Comparison of ENCODE assay signal across 13 cellular contexts in the genomic region with DNA sequence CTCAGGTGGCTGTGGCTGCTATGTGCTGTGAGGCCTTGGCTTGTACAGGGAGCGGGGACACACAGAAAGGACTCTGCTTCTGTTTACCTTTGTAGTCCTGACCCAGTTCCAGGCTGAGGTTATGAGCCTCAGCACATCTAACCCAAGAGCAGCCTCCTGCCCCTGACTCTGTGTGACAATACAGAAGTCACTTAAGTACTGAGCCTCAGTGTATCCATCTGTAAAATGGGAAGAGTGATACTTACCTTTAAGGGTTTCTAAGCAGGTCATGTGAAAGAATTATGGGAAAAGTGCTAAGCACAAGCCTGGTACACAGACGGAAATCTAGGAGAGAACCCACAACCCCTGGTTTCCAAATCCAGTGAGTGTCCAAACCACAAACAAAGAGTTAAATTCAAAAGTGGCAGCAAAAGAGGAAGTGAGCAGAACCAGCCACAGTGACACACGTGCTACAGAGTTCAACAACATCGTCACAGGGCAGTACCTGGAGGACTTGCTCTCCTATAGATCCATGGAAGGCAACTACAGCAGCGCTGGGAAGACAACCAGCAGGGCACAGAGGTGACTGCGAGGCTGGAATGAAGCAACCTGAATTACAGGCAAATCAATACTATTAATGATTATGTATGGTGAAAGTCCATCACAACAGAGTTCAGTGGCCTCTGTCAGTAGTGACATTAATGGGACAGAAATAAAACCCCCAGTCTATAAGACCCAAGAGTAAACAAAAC. TPM values are rescaled to one million over a fixed set of nuclear protein-coding genes. Genes with fewer than 3 reads are reported as not detected.
A peak's percentile ranks its signal among the peaks of the same experiment; 100 is the strongest.
DNase-seq lines count a peak whose midpoint lies in the region; ATAC-seq and TF ChIP-seq lines count a peak whose summit lies in the region.
"Had no signal": no experiment of that assay in that cellular context is flagged by ENCODE, and none has a peak within 500 bp of the region (broad histone marks: within the 10 kb centered on the region; RNA-seq: fewer than 3 reads in every experiment).

No MANE protein-coding gene starts in this region.

- peaks cover 46% of the 10 kb centered on the region for H4K20me1 ChIP-seq in osteoblast (ENCODE audit: insufficient read depth, low read length)

- no peaks in the 10 kb centered on the region for H3K27me3 ChIP-seq in osteoblast (ENCODE audit: insufficient read depth, low read length)

- no peak overlapping the region for H3K4me3 ChIP-seq in osteoblast (ENCODE audit: insufficient read depth, low read length)

- intact Hi-C loops in sciatic nerve (cut with DNase I): no loop called here

- no peak overlapping the region for H2AFZ ChIP-seq in osteoblast (ENCODE audit: low read length)

- no peaks in the 10 kb centered on the region for H3K9me3 ChIP-seq in osteoblast (ENCODE audit: low read depth, low read length)

- H3K4me1 ChIP-seq in osteoblast (ENCODE audit: insufficient read depth, low read length): no peaks in the 10 kb centered on the region

- peaks cover 21% of the 10 kb centered on the region for H3K4me1 Mint-ChIP-seq in T-helper 2 cell treated with Interferon-gamma antibody and Interleukin-4, amounts not matched to agents 5 μg/mL and 100 μg/mL, for 36 hours (ENCODE audit: low read depth)

- H3K27ac Mint-ChIP-seq in T-helper 2 cell treated with Interferon-gamma antibody and Interleukin-4, amounts not matched to agents 5 μg/mL and 100 μg/mL, for 36 hours: peak overlapping the region; percentile 19
- H3K27ac Mint-ChIP-seq: activated CD4-positive, alpha-beta T cell treated with anti-CD3 and anti-CD28 coated beads for 36 hours had no signal

- H3K79me2 ChIP-seq in osteoblast (ENCODE audit: insufficient read depth, low read length): peaks cover 37% of the 10 kb centered on the region

- no peak for TF ChIP-seq CTCF in osteoblast (IDR thresholded peaks at IDR 0.05; ENCODE audit: extremely low read depth, low read depth, low read length)

- no peak overlapping the region for H3K4me3 Mint-ChIP-seq in T-helper 2 cell treated with Interferon-gamma antibody and Interleukin-4, amounts not matched to agents 5 μg/mL and 100 μg/mL, for 36 hours
- H3K4me3 Mint-ChIP-seq: activated CD4-positive, alpha-beta T cell treated with anti-CD3 and anti-CD28 coated beads for 36 hours; neural crest cell had no signal

- no peak overlapping the region for H3K27ac ChIP-seq in osteoblast (ENCODE audit: low read depth, low read length)

- peaks cover 35% of the 10 kb centered on the region for H3K36me3 ChIP-seq in osteoblast (ENCODE audit: insufficient read depth, low read length)

- DNase-seq in T-helper 2 cell treated with Interferon-gamma antibody and Interleukin-4, amounts not matched to agents 5 μg/mL and 100 μg/mL, for 36 hours (ENCODE audit: low spot score): no peak
- DNase-seq in T-helper 2 cell (no peak), SKM-1 (lab: John Stamatoyannopoulos, UW; ENCODE audit: unreplicated experiment) (peak; percentile 79), osteoblast (ENCODE audit: insufficient read length, low spot score, missing footprints) (peak; percentile 70), sciatic nerve (ENCODE audit: low spot score) (no peak), NCI-H2227 (lab: John Stamatoyannopoulos, UW; ENCODE audit: unreplicated experiment) (no peak), SHP77 treated with DMSO at 0.1 percent for 48 hours (lab: John Stamatoyannopoulos, UW) (no peak)
- DNase-seq: activated CD4-positive, alpha-beta T cell treated with anti-CD3 and anti-CD28 coated beads for 36 hours; glutamatergic neuron; NCI-H226 had no signal

- no peaks in the 10 kb centered on the region for H3K27me3 Mint-ChIP-seq in T-helper 2 cell treated with Interferon-gamma antibody and Interleukin-4, amounts not matched to agents 5 μg/mL and 100 μg/mL, for 36 hours (ENCODE audit: low read depth)
- H3K27me3 Mint-ChIP-seq: activated CD4-positive, alpha-beta T cell treated with anti-CD3 and anti-CD28 coated beads for 36 hours had no signal

- H3K4me2 ChIP-seq in osteoblast (ENCODE audit: insufficient read depth, low read length): no peak overlapping the region

- peak; percentile 60 for ATAC-seq in HG03045 (IDR thresholded peaks at IDR 0.05; ENCODE audit: unreplicated experiment)
- no peak for ATAC-seq in sciatic nerve
- ATAC-seq: activated CD4-positive, alpha-beta T cell treated with anti-CD3 and anti-CD28 coated beads for 36 hours had no signal

- H3K9me3 Mint-ChIP-seq in T-helper 2 cell treated with Interferon-gamma antibody and Interleukin-4, amounts not matched to agents 5 μg/mL and 100 μg/mL, for 36 hours: no peaks in the 10 kb centered on the region
- H3K9me3 Mint-ChIP-seq: neural crest cell had no signal

- peaks cover 35% of the 10 kb centered on the region for H3K36me3 Mint-ChIP-seq in T-helper 2 cell treated with Interferon-gamma antibody and Interleukin-4, amounts not matched to agents 5 μg/mL and 100 μg/mL, for 36 hours (ENCODE audit: low read depth)

RNA-seq across cellular contexts. Expression of gene TRIM26, which starts 12.5 kb away (rescaled TPM):
- total RNA-seq in osteoblast (20.6 and 29.3 TPM in 2 replicates), sciatic nerve (42.6 TPM)

RNA-seq across cellular contexts. Expression of gene TRIM15, which starts 37.4 kb away (rescaled TPM):
- not detected in 2 replicates for total RNA-seq in osteoblast
- total RNA-seq in sciatic nerve: not detected
- total RNA-seq: bronchial epithelial cell, neural crest cell had no signal

RNA-seq across cellular contexts. Expression of gene TRIM10, which starts 39.7 kb away (rescaled TPM):
- not detected in 2 replicates for total RNA-seq in osteoblast
- 0.62 TPM for total RNA-seq in sciatic nerve
- total RNA-seq: bronchial epithelial cell, neural crest cell had no signal

Comparison
In these comparisons a context has a peak if more than half of its experiments do, and no peak if none do; other contexts are left out.
1. DNase-seq: peak in SKM-1 (single experiment) and osteoblast (single experiment); none in T-helper 2 cell treated with Interferon-gamma antibody and Interleukin-4, amounts not matched to agents 5 μg/mL and 100 μg/mL, for 36 hours (single experiment), T-helper 2 cell (0 of 5), sciatic nerve (single experiment), NCI-H2227 (single experiment) and SHP77 treated with DMSO at 0.1 percent for 48 hours (single experiment).